Comparison of ENCODE assay signal across 21 cellular contexts in the genomic region with DNA sequence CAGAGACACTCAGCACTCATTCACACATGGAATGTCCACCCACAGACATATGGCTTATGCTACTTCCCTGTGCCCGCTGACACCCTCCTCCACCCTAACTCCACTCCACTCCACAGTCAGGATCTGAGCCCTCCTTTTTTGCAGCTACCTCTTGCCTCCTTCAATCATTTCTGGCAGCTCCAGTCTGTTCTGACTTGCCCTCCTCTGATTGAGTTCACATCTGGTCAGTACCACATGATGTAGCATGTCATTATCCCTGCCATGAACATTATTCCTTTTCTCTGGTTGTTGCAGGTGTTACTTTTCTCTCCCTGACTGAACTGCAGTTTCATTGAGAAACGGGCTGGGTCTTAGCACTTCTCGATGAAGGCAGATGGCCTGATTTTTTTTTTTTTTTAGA.
"Had no signal": no experiment of that assay in that cellular context is flagged by ENCODE, and none has a peak within 500 bp of the region (broad histone marks: within the 10 kb centered on the region; RNA-seq: fewer than 3 reads in every experiment).

No MANE protein-coding gene starts in this region.

- H3K36me3 ChIP-seq: ascending aorta, esophagus muscularis mucosa, heart right ventricle, spleen, tibial nerve, WERI-Rb-1 had no signal

- H3K27ac ChIP-seq: ascending aorta, esophagus muscularis mucosa, heart right ventricle, spleen, tibial nerve, WERI-Rb-1 had no signal

- DNase-seq: activated CD4-positive, alpha-beta T cell treated with anti-CD3 and anti-CD28 coated beads for 48 hours; activated CD4-positive, alpha-beta T cell treated with anti-CD3 and anti-CD28 coated beads, Interleukin-2, amount 50 U/mL, for 48 hours; activated CD8-positive, alpha-beta memory T cell treated with anti-CD3 and anti-CD28 coated beads, Interleukin-2, amount 50 U/mL, for 4 hours; activated effector memory CD4-positive, alpha-beta T cell treated with anti-CD3 and anti-CD28 coated beads, Interleukin-2, amount 50 U/mL, for 16 hours; activated naive CD4-positive, alpha-beta T cell treated with anti-CD3 and anti-CD28 coated beads for 36 hours; activated naive CD8-positive, alpha-beta T cell treated with anti-CD3 and anti-CD28 coated beads for 36 hours; activated T-cell treated with anti-CD3 and anti-CD28 coated beads, Interleukin-2, amount 50 U/mL, for 1 hour; caudate nucleus; foreskin melanocyte; heart right ventricle; midbrain; naive thymus-derived CD8-positive, alpha-beta T cell; right cardiac atrium; spleen; stimulated activated naive CD4-positive, alpha-beta T cell; T-helper 9 cell; WERI-Rb-1 had no signal

- H3K4me3 ChIP-seq: ascending aorta, esophagus muscularis mucosa, heart right ventricle, spleen, tibial nerve had no signal

- H3K4me1 ChIP-seq: ascending aorta, esophagus muscularis mucosa, heart right ventricle, spleen, tibial nerve had no signal

- H3K9me3 ChIP-seq: ascending aorta, esophagus muscularis mucosa had no signal

- FAIRE-seq: TTC549 had no signal

- H3K27me3 ChIP-seq: ascending aorta, esophagus muscularis mucosa, tibial nerve had no signal
